ENCODE assay signal across 21 cellular contexts in genomic region chr1:173878251-173878650, GRCh38. TPM values are rescaled to one million over a fixed set of nuclear protein-coding genes. Genes with fewer than 3 reads are reported as not detected.
DNase-seq lines count a peak whose midpoint lies in the region; ATAC-seq, FAIRE-seq and TF ChIP-seq lines count a peak whose summit lies in the region.
"Had no signal": no experiment of that assay in that cellular context is flagged by ENCODE, and none has a peak within 500 bp of the region (broad histone marks: within the 10 kb centered on the region; RNA-seq: fewer than 3 reads in every experiment).

No MANE protein-coding gene starts in this region.

- peaks cover 12% of the 10 kb centered on the region for H3K27me3 Mint-ChIP-seq in GM23338 (ENCODE audit: insufficient read depth, low read depth, poor library complexity)
- no peaks in the 10 kb centered on the region for H3K27me3 Mint-ChIP-seq in nephron progenitor cell (ENCODE audit: low read depth, poor library complexity)
- H3K27me3 Mint-ChIP-seq: CD4-positive, alpha-beta T cell had no signal

- no peaks in the 10 kb centered on the region for H3K4me1 ChIP-seq in GM23338 (ENCODE audit: insufficient read depth)
- peaks cover 6% of the 10 kb centered on the region for H3K4me1 ChIP-seq in endothelial cell of umbilical vein (ENCODE audit: control insufficient read depth, extremely low read depth, insufficient read depth, low read length)
- H3K4me1 ChIP-seq: BE2C had no signal

- intact Hi-C loops in endothelial cell of umbilical vein (cut with micrococcal nuclease), result no loop called here

- H3K4me3 Mint-ChIP-seq in GM23338 (no peak overlapping the region), nephron progenitor cell (no peak overlapping the region)
- H3K4me3 Mint-ChIP-seq: CD4-positive, alpha-beta T cell had no signal

- H3K9me1 ChIP-seq in endothelial cell of umbilical vein (replicated peaks; ENCODE audit: control insufficient read depth, extremely low read depth, insufficient read depth, low read length), result no peaks in the 10 kb centered on the region

- H3K4me3 ChIP-seq in GM23338 (no peak overlapping the region), endothelial cell of umbilical vein (replicated peaks in 1 of 3; ENCODE audit: insufficient read depth in 1 of 3, low read depth in 1 of 3, low read length in 3 of 3) (no peak overlapping the region)
- H3K4me3 ChIP-seq: GM23248 had no signal

- H3F3A ChIP-seq in GM23338 (replicated peaks; ENCODE audit: low read depth), result no peaks in the 10 kb centered on the region

- H3K9me3 Mint-ChIP-seq in GM23338 (no peaks in the 10 kb centered on the region), nephron progenitor cell (no peaks in the 10 kb centered on the region)
- H3K9me3 Mint-ChIP-seq: CD4-positive, alpha-beta T cell had no signal

- CTCF ChIA-PET in endothelial cell of umbilical vein (lab: Charles Lee), result interaction anchor here (1.0 to 1.5 kb wide), 2 partner anchors 8 to 10 kb away, joined by 3 to 4 read pairs; partner anchors contain the start of genes GAS5 and ZBTB37

- H3K9ac ChIP-seq in endothelial cell of umbilical vein (replicated peaks; ENCODE audit: extremely low read depth, insufficient read depth, low read length), result no peak overlapping the region
- H3K9ac ChIP-seq: GM23248 had no signal

- H3K9me2 ChIP-seq in GM23338 (ENCODE audit: insufficient read depth), result no peaks in the 10 kb centered on the region

- H3K27me3 ChIP-seq in GM23338 (ENCODE audit: insufficient read depth) (no peaks in the 10 kb centered on the region), endothelial cell of umbilical vein (ENCODE audit: control insufficient read depth in 2 of 2, insufficient read depth in 2 of 2, low read length in 2 of 2) (no peaks in the 10 kb centered on the region)
- H3K27me3 ChIP-seq: BE2C had no signal

- H3K27ac Mint-ChIP-seq in GM23338, result no peak overlapping the region
- peak overlapping the region; percentile 10 for H3K27ac Mint-ChIP-seq in nephron progenitor cell
- H3K27ac Mint-ChIP-seq: CD4-positive, alpha-beta T cell had no signal

- POLR2A ChIA-PET in endothelial cell of umbilical vein (lab: Charles Lee), result interaction anchor here (0.6 kb wide), 1 partner anchor 8 kb away, joined by 3 read pairs; no protein-coding TSS in a partner anchor

- H3K79me2 ChIP-seq in GM23338 (replicated peaks; ENCODE audit: insufficient read depth) (peaks cover 6% of the 10 kb centered on the region; the same call in 1 of the 2 replicates), endothelial cell of umbilical vein (ENCODE audit: control insufficient read depth, insufficient read depth, low read length) (no peaks in the 10 kb centered on the region)

- no peak for TF ChIP-seq POLR2A in endothelial cell of umbilical vein (IDR thresholded peaks at IDR 0.05; ENCODE audit: low read depth, low read length)

- ATAC-seq in GM23338, result no peak

- no peak for FAIRE-seq in endothelial cell of umbilical vein (lab: Jason Lieb, UNC)
- FAIRE-seq: A204.1, D721Med, G401.6, GM12891, H54, HTR-8/SVneo had no signal

- dilution Hi-C loops in endothelial cell of umbilical vein (cut with MboI; ENCODE audit: extremely low pct_ligation_motif_present, low sequenced_read_pairs), result no loop called here

- BruUV-seq in endothelial cell of umbilical vein (replicated peaks; lab: Mats Ljungman, UMichigan), result no TSS peak

- H3K36me3 ChIP-seq in GM23338 (ENCODE audit: insufficient read depth) (no peaks in the 10 kb centered on the region), endothelial cell of umbilical vein (ENCODE audit: control insufficient read depth in 2 of 2, extremely low read depth in 1 of 2, insufficient read depth in 2 of 2, low read length in 2 of 2) (no peaks in the 10 kb centered on the region)

- TF ChIP-seq CTCF in GM23338 (conservative IDR thresholded peaks at IDR 0.05; ENCODE audit: low read depth in 2 of 2) (no peak), endothelial cell of umbilical vein (IDR thresholded peaks at IDR 0.05; ENCODE audit: extremely low read depth in 1 of 2, insufficient read depth in 1 of 2, low read depth in 1 of 2, low read length in 2 of 2) (no peak), nephron progenitor cell (IDR thresholded peaks at IDR 0.05) (no peak)

- no peaks in the 10 kb centered on the region for H3K4me1 Mint-ChIP-seq in GM23338
- H3K4me1 Mint-ChIP-seq in nephron progenitor cell, result no peaks in the 10 kb centered on the region

- H3K9me3 ChIP-seq in endothelial cell of umbilical vein (replicated peaks; ENCODE audit: control insufficient read depth, insufficient read depth, low read length), result no peaks in the 10 kb centered on the region
- H3K9me3 ChIP-seq: BE2C, Caco-2 had no signal

- H3K27ac ChIP-seq in GM23338 (ENCODE audit: low read depth), result peak overlapping the region; percentile 50; the same call in 1 of the 2 replicates
- no peak overlapping the region for H3K27ac ChIP-seq in endothelial cell of umbilical vein (ENCODE audit: insufficient read depth, low read depth, low read length)
- H3K27ac ChIP-seq: GM23248 had no signal

- H4K20me1 ChIP-seq in GM23338 (replicated peaks; ENCODE audit: insufficient read depth) (0 out of 2 replicates have a peak, but pooled peaks cover 3% of the 10 kb centered on the region), endothelial cell of umbilical vein (replicated peaks; ENCODE audit: control insufficient read depth, extremely low read depth, insufficient read depth, low read length) (no peaks in the 10 kb centered on the region)

- DNase-seq in GM23338 (ENCODE audit: low spot score) (no peak), endothelial cell of umbilical vein (ENCODE audit: low read depth, low spot score) (peak; percentile 94), nephron progenitor cell (no peak), ecto neural progenitor cell (ENCODE audit: low spot score) (no peak), NCI-H1930 (lab: John Stamatoyannopoulos, UW) (no peak)
- DNase-seq in activated CD8-positive, alpha-beta memory T cell treated with anti-CD3 and anti-CD28 coated beads, Interleukin-2, amount 50 U/mL, for 4 hours, result no peak
- no peak for DNase-seq in activated CD4-positive, alpha-beta T cell treated with anti-CD3 and anti-CD28 coated beads for 4 hours
- DNase-seq: ACHN; BE2C; C1 segment of cervical spinal cord; Caco-2; CD4-positive, alpha-beta T cell; GM23248; HCEC 1CT; IMR-90 had no signal

- H3K4me2 ChIP-seq in GM23338 (no peak overlapping the region), endothelial cell of umbilical vein (ENCODE audit: insufficient read depth, low read length) (no peak overlapping the region)

- H2AFZ ChIP-seq in GM23338, result no peak overlapping the region
- no peak overlapping the region for H2AFZ ChIP-seq in endothelial cell of umbilical vein (ENCODE audit: low read depth, low read length)
- H2AFZ ChIP-seq: GM23248 had no signal

- peaks cover 42% of the 10 kb centered on the region for H3K36me3 Mint-ChIP-seq in GM23338 (ENCODE audit: low read depth)
- peaks cover 52% of the 10 kb centered on the region for H3K36me3 Mint-ChIP-seq in nephron progenitor cell (ENCODE audit: low read depth)

RNA-seq across cellular contexts. Expression of gene ZBTB37, which starts 10.1 kb away (rescaled TPM):
- 15.2 and 15.8 TPM in 2 replicates for total RNA-seq in GM23338 (2014; rRNA removed; shearing (Covaris generic))
- polyA plus RNA-seq in GM23338 (2016; fragmentation: Nextera tagmentation; extraction: Ambion mirVana) (1.4 and 2.7 TPM in 2 replicates), endothelial cell of umbilical vein (0.73 and 0.94 TPM in 2 replicates)
- total RNA-seq in endothelial cell of umbilical vein, result 4.9 and 5.9 TPM in 2 replicates
- 0.61 and 0.68 TPM in 2 replicates for polyA plus RNA-seq in endothelial cell of umbilical vein (2011; cell fraction: cytosol; rRNA removed)
- 4.2 and 4.9 TPM in 2 replicates for polyA plus RNA-seq in endothelial cell of umbilical vein (2011; cell fraction: nucleus; rRNA removed)
- 1.1 and 1.6 TPM in 2 replicates for polyA plus RNA-seq in endothelial cell of umbilical vein (2012)
- polyA minus RNA-seq in endothelial cell of umbilical vein, result 8.8 and 11.0 TPM in 2 replicates
- 3.4 TPM for polyA minus RNA-seq in endothelial cell of umbilical vein (2011; cell fraction: cytosol; rRNA and poly(A)+ RNA removed)
- polyA minus RNA-seq in endothelial cell of umbilical vein (2011; cell fraction: nucleus; rRNA and poly(A)+ RNA removed), result 7.0 and 8.3 TPM in 2 replicates

RNA-seq across cellular contexts. Expression of gene GAS5, which starts 10.5 kb away (rescaled TPM):
- total RNA-seq in GM23338 (2014; rRNA removed; shearing (Covaris generic)), result 979 and 1,111 TPM in 2 replicates
- 992 and 1,077 TPM in 2 replicates for polyA plus RNA-seq in GM23338 (2016; fragmentation: Nextera tagmentation; extraction: Ambion mirVana)
- total RNA-seq in endothelial cell of umbilical vein, result 302 and 343 TPM in 2 replicates
- 411 and 492 TPM in 2 replicates for polyA plus RNA-seq in endothelial cell of umbilical vein
- polyA plus RNA-seq in endothelial cell of umbilical vein (2011; cell fraction: cytosol; rRNA removed), result 608 and 704 TPM in 2 replicates
- polyA plus RNA-seq in endothelial cell of umbilical vein (2011; cell fraction: nucleus; rRNA removed), result 1,117 and 1,410 TPM in 2 replicates
- polyA plus RNA-seq in endothelial cell of umbilical vein (2012), result 417 and 489 TPM in 2 replicates
- polyA minus RNA-seq in endothelial cell of umbilical vein, result 259 and 269 TPM in 2 replicates
- polyA minus RNA-seq in endothelial cell of umbilical vein (2011; cell fraction: cytosol; rRNA and poly(A)+ RNA removed), result 308 TPM
- 492 and 652 TPM in 2 replicates for polyA minus RNA-seq in endothelial cell of umbilical vein (2011; cell fraction: nucleus; rRNA and poly(A)+ RNA removed)

RNA-seq across cellular contexts. Expression of gene SERPINC1, which starts 38.9 kb away (rescaled TPM):
- not detected in 2 replicates for total RNA-seq in GM23338 (2014; rRNA removed; shearing (Covaris generic))
- not detected in 2 replicates for polyA plus RNA-seq in GM23338 (2016; fragmentation: Nextera tagmentation; extraction: Ambion mirVana)
- total RNA-seq in endothelial cell of umbilical vein, result 0.35 TPM in 1 of 2 replicates, not detected in the other
- polyA plus RNA-seq in endothelial cell of umbilical vein, result 0.05 and 0.06 TPM in 2 replicates
- polyA plus RNA-seq in endothelial cell of umbilical vein (2011; cell fraction: cytosol; rRNA removed), result 0.13 and 0.17 TPM in 2 replicates
- 0.40 and 0.60 TPM in 2 replicates for polyA plus RNA-seq in endothelial cell of umbilical vein (2011; cell fraction: nucleus; rRNA removed)
- polyA plus RNA-seq in endothelial cell of umbilical vein (2012), result not detected in 2 replicates
- 0.11 TPM in 1 of 2 replicates, not detected in the other for polyA minus RNA-seq in endothelial cell of umbilical vein
- polyA minus RNA-seq in endothelial cell of umbilical vein (2011; cell fraction: cytosol; rRNA and poly(A)+ RNA removed), result not detected
- not detected in 2 replicates for polyA minus RNA-seq in endothelial cell of umbilical vein (2011; cell fraction: nucleus; rRNA and poly(A)+ RNA removed)
- total RNA-seq: CD4-positive, alpha-beta T cell; GM23248; IMR-90 had no signal
- polyA plus RNA-seq: GM23248, IMR-90 had no signal

RNA-seq across cellular contexts. Expression of gene CENPL, which starts 53.6 kb away (rescaled TPM):
- 23.5 and 40.7 TPM in 2 replicates for total RNA-seq in GM23338 (2014; rRNA removed; shearing (Covaris generic))
- 8.8 and 13.6 TPM in 2 replicates for polyA plus RNA-seq in GM23338 (2016; fragmentation: Nextera tagmentation; extraction: Ambion mirVana)
- 19.0 and 20.8 TPM in 2 replicates for total RNA-seq in endothelial cell of umbilical vein
- 5.9 and 6.6 TPM in 2 replicates for polyA plus RNA-seq in endothelial cell of umbilical vein
- 10.3 and 11.4 TPM in 2 replicates for polyA plus RNA-seq in endothelial cell of umbilical vein (2011; cell fraction: cytosol; rRNA removed)
- polyA plus RNA-seq in endothelial cell of umbilical vein (2011; cell fraction: nucleus; rRNA removed), result 6.2 and 8.4 TPM in 2 replicates
- polyA plus RNA-seq in endothelial cell of umbilical vein (2012), result 5.4 and 14.6 TPM in 2 replicates
- polyA minus RNA-seq in endothelial cell of umbilical vein, result 18.6 and 20.1 TPM in 2 replicates
- 22.5 TPM for polyA minus RNA-seq in endothelial cell of umbilical vein (2011; cell fraction: cytosol; rRNA and poly(A)+ RNA removed)
- 9.4 and 9.6 TPM in 2 replicates for polyA minus RNA-seq in endothelial cell of umbilical vein (2011; cell fraction: nucleus; rRNA and poly(A)+ RNA removed)

RNA-seq across cellular contexts. Expression of gene DARS2, which starts 53.8 kb away (rescaled TPM):
- 41.1 and 49.9 TPM in 2 replicates for total RNA-seq in GM23338 (2014; rRNA removed; shearing (Covaris generic))
- 17.0 and 18.1 TPM in 2 replicates for polyA plus RNA-seq in GM23338 (2016; fragmentation: Nextera tagmentation; extraction: Ambion mirVana)
- total RNA-seq in endothelial cell of umbilical vein, result 30.5 and 33.6 TPM in 2 replicates
- polyA plus RNA-seq in endothelial cell of umbilical vein, result 12.8 and 17.4 TPM in 2 replicates
- 20.5 TPM in 2 replicates for polyA plus RNA-seq in endothelial cell of umbilical vein (2011; cell fraction: cytosol; rRNA removed)
- polyA plus RNA-seq in endothelial cell of umbilical vein (2011; cell fraction: nucleus; rRNA removed), result 20.6 and 28.4 TPM in 2 replicates
- polyA plus RNA-seq in endothelial cell of umbilical vein (2012), result 15.4 and 28.9 TPM in 2 replicates
- 30.8 and 36.8 TPM in 2 replicates for polyA minus RNA-seq in endothelial cell of umbilical vein
- 34.0 TPM for polyA minus RNA-seq in endothelial cell of umbilical vein (2011; cell fraction: cytosol; rRNA and poly(A)+ RNA removed)
- 17.7 and 24.9 TPM in 2 replicates for polyA minus RNA-seq in endothelial cell of umbilical vein (2011; cell fraction: nucleus; rRNA and poly(A)+ RNA removed)
